Comparison of ENCODE assay signal across 9 cellular contexts in the genomic region with DNA sequence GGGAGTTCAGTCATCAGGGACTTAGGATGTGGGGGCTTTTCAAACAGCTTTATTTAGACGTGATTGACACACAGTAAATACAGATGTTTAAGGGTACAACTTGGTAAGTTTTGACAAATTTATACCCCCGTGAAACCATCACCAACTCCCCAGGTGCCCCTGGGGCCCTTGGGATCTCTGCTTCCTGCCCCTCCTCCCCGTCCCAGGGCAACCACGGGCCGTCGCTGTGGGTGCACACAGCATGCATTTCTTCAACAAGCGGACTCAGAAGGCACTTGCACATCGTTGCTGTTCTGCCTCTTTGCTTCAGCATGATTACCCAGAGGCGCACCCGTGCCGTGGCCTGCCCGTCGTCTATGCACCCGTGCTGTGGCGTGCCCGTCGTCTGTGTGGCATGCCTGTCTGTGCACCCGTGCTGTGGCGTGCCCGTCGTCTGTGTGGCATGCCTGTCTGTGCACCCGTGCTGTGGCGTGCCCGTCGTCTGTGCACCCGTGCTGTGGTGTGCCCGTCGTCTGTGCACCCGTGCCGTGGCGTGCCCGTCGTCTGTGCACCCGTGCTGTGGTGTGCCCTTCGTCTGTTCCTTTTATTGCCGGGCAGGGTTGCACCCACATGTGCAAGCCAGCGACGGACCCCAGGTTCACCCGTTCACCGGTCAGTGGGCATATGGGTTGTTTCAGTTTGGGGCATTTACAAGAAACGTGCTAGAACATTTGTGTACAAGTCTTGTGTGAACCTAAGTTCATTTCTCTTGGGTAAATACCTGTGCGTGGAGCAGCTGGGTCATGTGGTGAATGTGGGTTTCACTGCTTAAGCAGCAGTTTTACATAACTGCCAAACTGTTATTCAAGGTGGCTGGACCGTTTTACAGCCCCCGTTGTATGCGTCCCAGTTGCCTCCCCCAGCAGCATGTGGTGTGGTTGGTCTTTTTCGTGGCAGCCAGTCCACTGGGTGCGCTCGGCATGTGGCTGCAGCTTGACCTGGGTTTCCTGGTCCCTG. TPM values are rescaled to one million over a fixed set of nuclear protein-coding genes. Genes with fewer than 3 reads are reported as not detected.
A peak's percentile ranks its signal among the peaks of the same experiment; 100 is the strongest.
DNase-seq lines count a peak whose midpoint lies in the region; ATAC-seq and TF ChIP-seq lines count a peak whose summit lies in the region.
"Had no signal": no experiment of that assay in that cellular context is flagged by ENCODE, and none has a peak within 500 bp of the region (broad histone marks: within the 10 kb centered on the region; RNA-seq: fewer than 3 reads in every experiment).

No MANE protein-coding gene starts in this region.

- peak overlapping the region; percentile 85 for H3K4me2 ChIP-seq in Karpas-422 (ENCODE audit: low read depth, low read length, poor library complexity, severe bottlenecking)

- peak overlapping the region; percentile 99 for H3K9ac ChIP-seq in Karpas-422 (ENCODE audit: low read length)

- WGBS in heart right ventricle, 2 donors: 63 to 71% methylated on average over 46 to 48 of the region's 48 CpGs
- 70% methylated on average over 47 of the region's 48 CpGs for WGBS in right cardiac atrium

- no peak overlapping the region for H2AFZ ChIP-seq in Karpas-422 (ENCODE audit: low read length)

- H3K27ac ChIP-seq in heart right ventricle (peak overlapping the region in 8 of 10 donors; percentile 40 to 79 (median 66)), Karpas-422 (ENCODE audit: low read length) (peak overlapping the region; percentile 100), right cardiac atrium (ENCODE audit: low read length) (peak overlapping the region; percentile 35), vagina (peak overlapping the region; percentile 98)

- H3K4me3 ChIP-seq in heart right ventricle (no peak overlapping the region), Karpas-422 (ENCODE audit: low read length) (peak overlapping the region; percentile 67), right cardiac atrium (ENCODE audit: low read length) (no peak overlapping the region), vagina (no peak overlapping the region)

- H3K9me3 ChIP-seq in heart right ventricle (no peaks in the 10 kb centered on the region), Karpas-422 (ENCODE audit: low read length) (no peaks in the 10 kb centered on the region), right cardiac atrium (ENCODE audit: control insufficient read depth, low read length) (no peaks in the 10 kb centered on the region), vagina (no peaks in the 10 kb centered on the region)

- H3K27me3 ChIP-seq in heart right ventricle (no peaks in the 10 kb centered on the region), Karpas-422 (ENCODE audit: low read length) (no peaks in the 10 kb centered on the region), right cardiac atrium (ENCODE audit: control insufficient read depth, insufficient read depth) (no peaks in the 10 kb centered on the region), vagina (no peaks in the 10 kb centered on the region)

- H3K9me2 ChIP-seq in Karpas-422 (replicated peaks; ENCODE audit: insufficient read depth, low read length): no peaks in the 10 kb centered on the region

- TF ChIP-seq POLR2A in vagina (IDR thresholded peaks at IDR 0.05): no peak

- ATAC-seq in heart right ventricle (no peak), right cardiac atrium (no peak), GM19324 (IDR thresholded peaks at IDR 0.05; ENCODE audit: low FRiP score, unreplicated experiment) (no peak)

- peaks cover 70% of the 10 kb centered on the region for H3K79me2 ChIP-seq in Karpas-422 (ENCODE audit: low read length)

- peaks cover 41% of the 10 kb centered on the region for H4K20me1 ChIP-seq in Karpas-422 (ENCODE audit: insufficient read depth, low read depth, low read length)

- DNase-seq in heart right ventricle: peak in 1 of 2 donors; percentile 15
- DNase-seq in cardiac septum (ENCODE audit: low spot score): no peak
- DNase-seq in Karpas-422: peak; percentile 95
- peak; percentile 8 to 48 (median 38) for DNase-seq in right cardiac atrium
- no peak for DNase-seq in vagina (ENCODE audit: extremely low spot score in 2 of 2)
- no peak for DNase-seq in amygdala (lab: John Stamatoyannopoulos, UW)
- DNase-seq in SHP77 treated with DMSO at 0.1 percent for 48 hours (lab: John Stamatoyannopoulos, UW): no peak

- TF ChIP-seq CTCF in heart right ventricle (IDR thresholded peaks at IDR 0.05) (no peak), vagina (IDR thresholded peaks at IDR 0.05) (no peak)

- peaks cover 0 to 49% (median 0%) of the 10 kb centered on the region in 9 donors for H3K36me3 ChIP-seq in heart right ventricle
- peaks cover 3% of the 10 kb centered on the region; the same call in 1 of the 2 replicates for H3K36me3 ChIP-seq in Karpas-422 (ENCODE audit: insufficient read depth, low read length)
- peaks cover 0 to 7% of the 10 kb centered on the region in 2 donors for H3K36me3 ChIP-seq in vagina

- H3K4me1 ChIP-seq in heart right ventricle (peaks cover 84 to 98% (median 97%) of the 10 kb centered on the region in 9 donors), Karpas-422 (ENCODE audit: low read length) (peaks cover 95% of the 10 kb centered on the region), right cardiac atrium (ENCODE audit: control insufficient read depth, insufficient read depth, low read length) (peaks cover 50% of the 10 kb centered on the region), vagina (peaks cover 100% of the 10 kb centered on the region)

- intact Hi-C loops in heart right ventricle (cut with DNase I): no loop called here
- intact Hi-C loops in cardiac septum (cut with DNase I): no loop called here
- intact Hi-C loops in right cardiac atrium (cut with DNase I): no loop called here
- intact Hi-C loops in vagina (cut with DNase I): no loop called here

RNA-seq across cellular contexts. Expression of gene CD81, which starts 8.3 kb away (rescaled TPM):
- total RNA-seq in heart right ventricle: 100 to 1,000 TPM; 461 to 959 (median 513) TPM
- 100 to 1,000 TPM; 346 to 588 TPM for polyA plus RNA-seq in heart right ventricle
- 663 TPM for total RNA-seq in cardiac septum
- 356 and 467 TPM in 2 replicates for total RNA-seq in Karpas-422 (2014; rRNA removed; shearing (Covaris generic); ENCODE audit: low replicate concordance)
- total RNA-seq in right cardiac atrium: 100 to 1,000 TPM; 677 to 920 (median 748) TPM
- polyA plus RNA-seq in right cardiac atrium: 869 TPM
- total RNA-seq in vagina: 526 TPM

RNA-seq across cellular contexts. Expression of gene TSSC4, which starts 15.1 kb away (rescaled TPM):
- total RNA-seq in heart right ventricle (10 to 100 TPM; 22.0 to 46.4 (median 29.2) TPM), cardiac septum (36.2 TPM), right cardiac atrium (10 to 100 TPM; 30.5 to 50.4 (median 37.1) TPM), vagina (37.6 TPM)
- polyA plus RNA-seq in heart right ventricle (10 to 100 TPM; 56.0 to 72.3 TPM), right cardiac atrium (31.8 TPM)
- 25.3 and 47.5 TPM in 2 replicates for total RNA-seq in Karpas-422 (2014; rRNA removed; shearing (Covaris generic); ENCODE audit: low replicate concordance)

RNA-seq across cellular contexts. Expression of gene TRPM5, which starts 58.9 kb away (rescaled TPM):
- total RNA-seq in heart right ventricle: not detected
- not detected for polyA plus RNA-seq in heart right ventricle
- total RNA-seq in cardiac septum: not detected
- total RNA-seq in Karpas-422 (2014; rRNA removed; shearing (Covaris generic); ENCODE audit: low replicate concordance): not detected in 2 replicates
- not detected for total RNA-seq in right cardiac atrium
- polyA plus RNA-seq in right cardiac atrium: 0.02 TPM
- total RNA-seq in vagina: not detected
- polyA plus RNA-seq: BJ had no signal

RNA-seq across cellular contexts. Expression of gene KCNQ1, which starts 59.4 kb away (rescaled TPM):
- total RNA-seq in heart right ventricle: 10 to 100 TPM; 28.9 to 48.2 (median 36.4) TPM
- 10 to 100 TPM; 19.9 to 27.6 TPM for polyA plus RNA-seq in heart right ventricle
- total RNA-seq in cardiac septum: 43.0 TPM
- not detected in 2 replicates for total RNA-seq in Karpas-422 (2014; rRNA removed; shearing (Covaris generic); ENCODE audit: low replicate concordance)
- total RNA-seq in right cardiac atrium: 10 to 100 TPM; 36.5 to 46.8 (median 41.0) TPM
- 36.4 TPM for polyA plus RNA-seq in right cardiac atrium
- 2.7 TPM for total RNA-seq in vagina
- polyA plus RNA-seq: BJ had no signal

Comparison
In these comparisons a context has a peak if more than half of its experiments do, and no peak if none do; other contexts are left out.
1. DNase-seq: peak in Karpas-422 (single experiment) and right cardiac atrium (3 of 3); none in cardiac septum (single experiment), vagina (0 of 2), amygdala (0 of 56) and SHP77 treated with DMSO at 0.1 percent for 48 hours (single experiment).
2. H3K27ac ChIP-seq: peak in every context shown above with its lines; median percentile 100 in Karpas-422; 98 in vagina; 66 in heart right ventricle; 35 in right cardiac atrium.